ENCODE assay signal across 1 cellular context in the genomic region with DNA sequence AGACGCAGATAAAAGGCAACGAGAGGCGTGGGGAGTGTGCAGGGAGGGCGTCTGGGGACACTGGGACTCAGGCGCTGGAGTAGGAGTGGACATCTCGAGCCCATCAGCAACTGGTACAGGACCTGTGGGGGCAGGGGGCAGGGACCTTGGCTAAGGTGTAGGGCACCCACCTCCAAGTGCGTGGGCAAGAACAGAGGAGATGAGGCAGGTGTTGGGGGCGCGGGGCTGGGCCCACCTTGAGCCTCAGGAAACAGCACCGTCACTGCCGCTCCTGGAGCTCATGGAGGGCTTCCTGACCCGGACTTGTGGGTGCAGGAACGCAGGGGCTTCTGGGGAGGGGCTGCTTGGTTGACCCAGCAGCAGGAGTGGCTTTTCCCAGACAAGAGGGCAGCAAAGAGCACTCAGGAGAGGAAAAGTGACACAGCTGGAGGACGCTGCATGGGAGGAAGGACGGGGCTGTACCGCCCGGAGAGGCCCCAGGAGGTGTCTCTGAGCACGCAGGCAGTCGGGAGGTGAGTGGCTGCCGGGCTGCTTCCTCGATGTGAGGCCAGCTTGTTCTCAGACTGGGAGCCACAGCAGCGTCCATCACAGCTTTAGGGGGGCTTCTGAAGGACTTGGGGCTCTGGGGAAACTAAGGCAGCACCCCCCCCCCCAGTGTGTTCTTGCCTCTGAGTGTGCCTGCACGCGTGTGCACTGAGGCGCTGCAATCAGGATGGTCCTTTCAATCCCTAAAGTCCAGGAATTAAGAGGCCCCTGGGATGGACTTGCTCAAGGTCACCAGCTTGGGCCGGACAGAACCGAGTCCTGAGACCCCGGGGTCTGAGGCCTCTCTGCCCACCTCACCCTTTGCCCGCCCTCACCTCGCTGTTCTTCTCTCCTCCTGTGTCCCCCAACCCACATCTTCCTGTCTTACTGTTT.
TF ChIP-seq lines count a peak whose summit lies in the region.

No MANE protein-coding gene starts in this region.

TF ChIP-seq in HepG2, 621 proteins besides CTCF, POLR2A, EP300 and RAD21:
- TF ChIP-seq ZNF263 (CRISPR knock-in tag; IDR thresholded peaks at IDR 0.05), result peak; percentile 92
- no peak for TF ChIP-seq ZNF30 (CRISPR knock-in tag; IDR thresholded peaks at IDR 0.05)
TF ChIP-seq in HepG2: peak in this region for 1.
